8 cellular contexts compared by ENCODE assay signal in the genomic region with DNA sequence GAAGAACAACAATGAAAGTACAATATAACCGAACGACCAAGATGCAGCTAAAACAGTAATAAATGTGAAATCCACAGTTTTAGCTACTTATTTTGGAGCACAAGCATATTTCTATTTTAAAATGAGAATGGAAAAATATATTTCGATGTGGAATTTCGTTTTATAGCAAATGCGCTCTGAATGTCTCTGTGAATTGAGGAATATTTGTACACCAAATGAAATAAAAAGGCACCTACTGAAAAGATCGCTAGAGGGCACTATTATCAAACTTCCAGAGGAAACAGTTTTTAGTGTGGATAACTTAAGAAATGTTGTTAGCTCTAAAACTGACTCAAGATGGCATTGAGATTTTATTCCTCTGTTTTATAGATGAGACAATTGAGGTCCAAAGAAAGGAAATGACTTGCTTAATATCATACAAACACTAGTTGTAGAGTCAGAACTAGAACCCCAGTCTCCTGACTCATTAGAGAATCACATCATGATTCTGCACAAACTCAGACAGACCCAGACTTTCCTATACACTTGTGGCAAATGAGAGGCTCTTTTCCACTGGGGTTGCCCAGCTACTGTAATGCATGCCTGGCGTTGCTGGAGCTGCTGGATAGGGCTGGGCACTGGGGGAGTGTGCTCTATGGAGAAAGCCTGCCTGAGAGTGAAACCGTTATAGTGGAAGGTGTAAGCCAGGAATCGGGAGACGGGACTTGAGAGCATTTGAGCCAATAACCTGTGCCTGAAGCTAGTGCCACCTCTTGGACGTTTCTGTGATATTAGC. TPM values are rescaled to one million over a fixed set of nuclear protein-coding genes. Genes with fewer than 3 reads are reported as not detected.
DNase-seq lines count a peak whose midpoint lies in the region; ATAC-seq and TF ChIP-seq lines count a peak whose summit lies in the region.

No MANE protein-coding gene starts in this region.

- intact Hi-C loops in heart right ventricle (cut with DNase I): loop anchor here in 9 of 10 donors (1.0 to 10.0 kb wide), 10 partner anchors 52 to 462 kb away; partner anchors contain the start of gene GCLC (in 1 of the 9)

- H3K36me3 ChIP-seq in heart right ventricle: peaks cover 0 to 17% (median 0%) of the 10 kb centered on the region in 9 donors

- H3K4me1 Mint-ChIP-seq in activated naive CD8-positive, alpha-beta T cell (ENCODE audit: low read depth): peaks cover 5% of the 10 kb centered on the region

- H3K36me3 Mint-ChIP-seq in activated naive CD8-positive, alpha-beta T cell: peaks cover 2% of the 10 kb centered on the region

- peaks cover 11% of the 10 kb centered on the region for H3K27me3 Mint-ChIP-seq in activated naive CD8-positive, alpha-beta T cell

- H3K27me3 ChIP-seq in heart right ventricle: no peaks in the 10 kb centered on the region

- H3K4me1 ChIP-seq in heart right ventricle: peaks cover 0 to 12% (median 5%) of the 10 kb centered on the region in 9 donors

- DNase-seq in DMS 273 treated with DMSO at 0.1 percent for 48 hours (lab: John Stamatoyannopoulos, UW) (peak; percentile 36), NCI-H748 treated with DMSO at 0.1 percent for 48 hours (lab: John Stamatoyannopoulos, UW) (peak; percentile 76), heart right ventricle (no peak), retina (peak; percentile 44), T-helper 9 cell (no peak)

- peak overlapping the region; percentile 1 for H3K27ac Mint-ChIP-seq in activated naive CD8-positive, alpha-beta T cell

- peak; percentile 51 to 87 (median 82) for TF ChIP-seq CTCF in heart right ventricle (IDR thresholded peaks at IDR 0.05)

- peak; percentile 55 for ATAC-seq in HG03378 (IDR thresholded peaks at IDR 0.05; ENCODE audit: unreplicated experiment)
- ATAC-seq in heart right ventricle: peak; percentile 38 to 85 (median 70)
- ATAC-seq in HG03457 (IDR thresholded peaks at IDR 0.05; ENCODE audit: unreplicated experiment): no peak

- WGBS in heart right ventricle, 2 donors: 20 to 27% methylated on average over 11 of the region's 11 CpGs

- no peaks in the 10 kb centered on the region for H3K9me3 ChIP-seq in heart right ventricle

- no peaks in the 10 kb centered on the region for H3K9me3 Mint-ChIP-seq in activated naive CD8-positive, alpha-beta T cell (ENCODE audit: low read depth)

- no peak overlapping the region for H3K27ac ChIP-seq in heart right ventricle

- H3K4me3 ChIP-seq in heart right ventricle: peak overlapping the region in 5 of 10 donors; percentile 16 to 31 (median 25)

- H3K4me3 Mint-ChIP-seq in activated naive CD8-positive, alpha-beta T cell: no peak overlapping the region

RNA-seq across cellular contexts. Expression of gene GCLC, which starts 51.9 kb away (rescaled TPM):
- 10 to 100 TPM; 13.9 to 42.8 (median 34.6) TPM for total RNA-seq in heart right ventricle
- 10 to 100 TPM in 1 of 2 donors, 1 to 10 TPM in 1; 6.0 to 13.5 TPM for polyA plus RNA-seq in heart right ventricle

Comparison
In these comparisons a context has a peak if more than half of its experiments do, and no peak if none do; other contexts are left out.
1. DNase-seq: peak in DMS 273 treated with DMSO at 0.1 percent for 48 hours (single experiment), NCI-H748 treated with DMSO at 0.1 percent for 48 hours (single experiment) and retina (single experiment); none in heart right ventricle (0 of 2) and T-helper 9 cell (single experiment).